ENCODE assay signal across 1 cellular context in genomic region chr21:36186506-36187399, GRCh38.
TF ChIP-seq lines count a peak whose summit lies in the region.

No MANE protein-coding gene starts in this region.

TF ChIP-seq in K562, 482 proteins besides CTCF, POLR2A, EP300 and RAD21:
- TF ChIP-seq ZNF175 (CRISPR knock-in tag; IDR thresholded peaks at IDR 0.05; ENCODE audit: low read depth) (no peak), MAZ (CRISPR knock-in tag; conservative IDR thresholded peaks at IDR 0.05 in 1 of 2, IDR thresholded peaks at IDR 0.05 in 1 of 2) (peak in 1 of 2 experiments; percentile 39; a peak in 1 of 4 replicates), PHF8 (IDR thresholded peaks at IDR 0.05; ENCODE audit: borderline replicate concordance, low read length) (no peak), VEZF1 (CRISPR knock-in tag; IDR thresholded peaks at IDR 0.05) (peak; percentile 71; the same call in 1 of the 2 replicates)
